Comparison of ENCODE assay signal across 20 cellular contexts in the genomic region with DNA sequence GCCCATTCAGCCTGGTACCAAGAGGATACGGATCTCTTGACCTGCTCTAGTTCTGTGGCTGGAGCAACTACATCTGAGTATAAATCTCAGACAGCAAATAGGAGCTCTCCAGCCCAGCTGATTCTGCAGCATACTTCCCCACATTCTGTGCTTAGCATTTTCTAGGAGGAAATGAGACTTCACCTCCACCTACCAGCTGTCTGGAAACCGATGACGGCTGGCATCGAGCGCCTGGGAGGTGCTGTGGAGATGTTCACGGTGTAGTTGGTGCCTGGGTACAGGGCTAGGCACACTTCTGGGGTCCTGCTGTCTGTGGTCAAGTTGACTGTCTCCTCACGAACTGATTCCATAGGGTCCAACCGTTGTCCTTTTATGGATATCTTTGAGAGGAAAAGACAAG.
DNase-seq lines count a peak whose midpoint lies in the region; ATAC-seq and TF ChIP-seq lines count a peak whose summit lies in the region.
"Had no signal": no experiment of that assay in that cellular context is flagged by ENCODE, and none has a peak within 500 bp of the region (broad histone marks: within the 10 kb centered on the region; RNA-seq: fewer than 3 reads in every experiment).

No MANE protein-coding gene starts in this region.

- CTCF ChIA-PET in Calu3 (lab: Charles Lee), result no interaction called here

- H3K27me3 ChIP-seq in RWPE2 (ENCODE audit: insufficient read depth, poor library complexity, severe bottlenecking), result no peaks in the 10 kb centered on the region

- H3K27me3 Mint-ChIP-seq in Calu3 (ENCODE audit: unreplicated experiment) (no peaks in the 10 kb centered on the region), memory B cell (no peaks in the 10 kb centered on the region)
- H3K27me3 Mint-ChIP-seq in stimulated activated naive B cell treated with anti-CD40 and anti-IgM and Interleukin-4, amounts not matched to agents 10 μg/mL and 1 μg/mL and 100 μg/mL, for 72 hours, result no peaks in the 10 kb centered on the region
- H3K27me3 Mint-ChIP-seq: CD4-positive, CD25-positive, alpha-beta regulatory T cell had no signal

- no TSS peak for BruUV-seq in Calu3 (replicated peaks; lab: Mats Ljungman, UMichigan)

- no peak overlapping the region for H3K4me3 ChIP-seq in RWPE2 (ENCODE audit: severe bottlenecking)
- H3K4me3 ChIP-seq: GM23338 had no signal

- H3K4me3 Mint-ChIP-seq in Calu3 (ENCODE audit: low read depth, unreplicated experiment) (no peak overlapping the region), memory B cell (no peak overlapping the region)
- H3K4me3 Mint-ChIP-seq in stimulated activated naive B cell treated with anti-CD40 and anti-IgM and Interleukin-4, amounts not matched to agents 10 μg/mL and 1 μg/mL and 100 μg/mL, for 72 hours, result peak overlapping the region in 1 of 2 donors; percentile 6
- H3K4me3 Mint-ChIP-seq: CD4-positive, CD25-positive, alpha-beta regulatory T cell; GM23338 had no signal

- H3K9me3 Mint-ChIP-seq in Calu3 (ENCODE audit: low read depth, unreplicated experiment) (no peaks in the 10 kb centered on the region), memory B cell (no peaks in the 10 kb centered on the region)
- no peaks in the 10 kb centered on the region for H3K9me3 Mint-ChIP-seq in stimulated activated naive B cell treated with anti-CD40 and anti-IgM and Interleukin-4, amounts not matched to agents 10 μg/mL and 1 μg/mL and 100 μg/mL, for 72 hours
- H3K9me3 Mint-ChIP-seq: CD4-positive, CD25-positive, alpha-beta regulatory T cell; GM23338 had no signal

- peak overlapping the region; percentile 83 for H3K27ac ChIP-seq in RWPE2 (ENCODE audit: poor library complexity, severe bottlenecking)

- H3K4me1 Mint-ChIP-seq in Calu3 (ENCODE audit: low read depth, unreplicated experiment), result peaks cover 46% of the 10 kb centered on the region
- H3K4me1 Mint-ChIP-seq in memory B cell, result peaks cover 11% of the 10 kb centered on the region
- peaks cover 29 to 58% of the 10 kb centered on the region in 2 donors for H3K4me1 Mint-ChIP-seq in stimulated activated naive B cell treated with anti-CD40 and anti-IgM and Interleukin-4, amounts not matched to agents 10 μg/mL and 1 μg/mL and 100 μg/mL, for 72 hours

- H3K4me1 ChIP-seq in RWPE2 (ENCODE audit: insufficient read depth, poor library complexity, severe bottlenecking), result peaks cover 30% of the 10 kb centered on the region

- intact Hi-C loops in Calu3 (cut with micrococcal nuclease; ENCODE audit: unreplicated experiment), result loop anchor here (5.0 to 10.0 kb wide), 2 partner anchors 133 to 221 kb away; partner anchors contain the start of gene PTBP3

- TF ChIP-seq CTCF in Calu3 (IDR thresholded peaks at IDR 0.05; ENCODE audit: unreplicated experiment) (no peak), RWPE2 (IDR thresholded peaks at IDR 0.05; ENCODE audit: poor library complexity, severe bottlenecking) (no peak)

- DNase-seq in Calu3 (no peak), RWPE2 (ENCODE audit: low spot score) (no peak), memory B cell (ENCODE audit: low spot score in 2 of 2) (no peak), NCI-H146 treated with DMSO at 0.1 percent for 48 hours (lab: John Stamatoyannopoulos, UW; ENCODE audit: unreplicated experiment) (no peak)
- DNase-seq in stimulated activated naive B cell treated with anti-CD40 and anti-IgM and Interleukin-4, amounts not matched to agents 10 μg/mL and 1 μg/mL and 100 μg/mL, for 72 hours, result no peak
- DNase-seq in stimulated activated CD8-positive, alpha-beta memory T cell treated with anti-CD3 and anti-CD28 coated beads, Interleukin-4, amount 100 ng/mL, for 48 hours, result no peak
- DNase-seq: ACHN; Caco-2; CD4-positive, CD25-positive, alpha-beta regulatory T cell; EL; KBM-7; NCI-H1105 treated with DMSO at 0.1 percent for 48 hours; NCI-H1694 treated with DMSO at 0.1 percent for 48 hours; NCI-H510A; NCI-H748 treated with DMSO at 0.1 percent for 48 hours; NK-92 treated with Interleukin-12 subunit alpha and Interleukin-12 subunit beta, amount 100 ng/mL, for 24 hours; SIG-M5 had no signal

- H3K36me3 ChIP-seq in RWPE2 (ENCODE audit: low read depth), result no peaks in the 10 kb centered on the region

- peaks cover 11% of the 10 kb centered on the region for H3K36me3 Mint-ChIP-seq in Calu3 (ENCODE audit: insufficient read depth, unreplicated experiment)
- H3K36me3 Mint-ChIP-seq in memory B cell, result no peaks in the 10 kb centered on the region
- H3K36me3 Mint-ChIP-seq in stimulated activated naive B cell treated with anti-CD40 and anti-IgM and Interleukin-4, amounts not matched to agents 10 μg/mL and 1 μg/mL and 100 μg/mL, for 72 hours, result peaks cover 17 to 25% of the 10 kb centered on the region in 2 donors

- H3K27ac Mint-ChIP-seq in Calu3 (ENCODE audit: unreplicated experiment) (peak overlapping the region; percentile 86), memory B cell (no peak overlapping the region)
- H3K27ac Mint-ChIP-seq in stimulated activated naive B cell treated with anti-CD40 and anti-IgM and Interleukin-4, amounts not matched to agents 10 μg/mL and 1 μg/mL and 100 μg/mL, for 72 hours, result no peak overlapping the region
- H3K27ac Mint-ChIP-seq: GM23338 had no signal

- H3K9me3 ChIP-seq in RWPE2 (ENCODE audit: severe bottlenecking), result no peaks in the 10 kb centered on the region
- H3K9me3 ChIP-seq: Caco-2 had no signal

- ATAC-seq in RWPE2 (ENCODE audit: low read depth), result no peak
- peak; percentile 66 for ATAC-seq in memory B cell (ENCODE audit: low read depth)
- peak; percentile 76 to 83 for ATAC-seq in stimulated activated naive B cell treated with anti-CD40 and anti-IgM and Interleukin-4, amounts not matched to agents 10 μg/mL and 1 μg/mL and 100 μg/mL, for 72 hours (replicated peaks)
- ATAC-seq in HG03342 (IDR thresholded peaks at IDR 0.05; ENCODE audit: unreplicated experiment), result no peak
- ATAC-seq: GM23338, SK-N-SH treated with all-trans-retinoic acid at 6 μM for 48 hours had no signal

Comparison
In these comparisons a context has a peak if more than half of its experiments do, and no peak if none do; other contexts are left out.
1. ATAC-seq: peak in memory B cell (single experiment) and stimulated activated naive B cell treated with anti-CD40 and anti-IgM and Interleukin-4, amounts not matched to agents 10 μg/mL and 1 μg/mL and 100 μg/mL, for 72 hours (2 of 2); none in RWPE2 (single experiment) and HG03342 (single experiment).